ENCODE assay signal across 2 cellular contexts in the genomic region with DNA sequence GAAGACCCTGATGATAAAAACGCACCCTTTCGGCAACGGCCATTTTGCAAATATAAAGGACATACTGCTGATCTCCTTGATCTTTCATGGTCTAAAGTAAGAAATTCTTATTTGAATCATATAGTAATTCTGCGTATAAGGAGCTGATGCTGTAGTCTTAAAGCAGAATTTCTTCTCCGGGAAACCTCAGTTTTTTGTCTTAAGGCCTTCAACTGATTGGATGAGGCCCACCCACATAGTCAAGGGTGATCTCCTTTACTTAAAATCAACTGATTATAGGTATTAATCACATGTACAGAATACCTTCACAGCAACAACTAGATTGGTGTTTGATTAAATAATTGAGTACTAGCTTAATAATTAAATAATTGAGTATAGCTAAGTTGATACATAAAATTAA.
TF ChIP-seq lines count a peak whose summit lies in the region.

No MANE protein-coding gene starts in this region.

TF ChIP-seq in HEK293, 187 proteins besides CTCF, POLR2A, EP300 and RAD21 (continued from another document):
- TF ChIP-seq, protein P1, sequence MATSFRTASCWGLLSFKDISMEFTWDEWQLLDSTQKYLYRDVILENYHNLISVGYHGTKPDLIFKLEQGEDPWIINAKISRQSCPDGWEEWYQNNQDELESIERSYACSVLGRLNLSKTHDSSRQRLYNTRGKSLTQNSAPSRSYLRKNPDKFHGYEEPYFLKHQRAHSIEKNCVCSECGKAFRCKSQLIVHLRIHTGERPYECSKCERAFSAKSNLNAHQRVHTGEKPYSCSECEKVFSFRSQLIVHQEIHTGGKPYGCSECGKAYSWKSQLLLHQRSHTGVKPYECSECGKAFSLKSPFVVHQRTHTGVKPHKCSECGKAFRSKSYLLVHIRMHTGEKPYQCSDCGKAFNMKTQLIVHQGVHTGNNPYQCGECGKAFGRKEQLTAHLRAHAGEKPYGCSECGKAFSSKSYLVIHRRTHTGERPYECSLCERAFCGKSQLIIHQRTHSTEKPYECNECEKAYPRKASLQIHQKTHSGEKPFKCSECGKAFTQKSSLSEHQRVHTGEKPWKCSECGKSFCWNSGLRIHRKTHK (tag by site-specific recombination; IDR thresholded peaks at IDR 0.05), result no peak
- peak; percentile 99 for TF ChIP-seq ZNF10 (tag by site-specific recombination; IDR thresholded peaks at IDR 0.05)
- TF ChIP-seq ZNF677 (tag by site-specific recombination; IDR thresholded peaks at IDR 0.05), result no peak

TF ChIP-seq in K562, 482 proteins besides CTCF, POLR2A, EP300 and RAD21 (continued from another document):
- TF ChIP-seq, protein P2, sequence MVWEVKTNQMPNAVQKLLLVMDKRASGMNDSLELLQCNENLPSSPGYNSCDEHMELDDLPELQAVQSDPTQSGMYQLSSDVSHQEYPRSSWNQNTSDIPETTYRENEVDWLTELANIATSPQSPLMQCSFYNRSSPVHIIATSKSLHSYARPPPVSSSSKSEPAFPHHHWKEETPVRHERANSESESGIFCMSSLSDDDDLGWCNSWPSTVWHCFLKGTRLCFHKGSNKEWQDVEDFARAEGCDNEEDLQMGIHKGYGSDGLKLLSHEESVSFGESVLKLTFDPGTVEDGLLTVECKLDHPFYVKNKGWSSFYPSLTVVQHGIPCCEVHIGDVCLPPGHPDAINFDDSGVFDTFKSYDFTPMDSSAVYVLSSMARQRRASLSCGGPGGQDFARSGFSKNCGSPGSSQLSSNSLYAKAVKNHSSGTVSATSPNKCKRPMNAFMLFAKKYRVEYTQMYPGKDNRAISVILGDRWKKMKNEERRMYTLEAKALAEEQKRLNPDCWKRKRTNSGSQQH (CRISPR knock-in tag; IDR thresholded peaks at IDR 0.05), result no peak
- TF ChIP-seq ZNF778 (CRISPR knock-in tag; IDR thresholded peaks at IDR 0.05) (no peak), RBM25 (IDR thresholded peaks at IDR 0.05; ENCODE audit: low read depth, low read length, severe bottlenecking) (peak; percentile 63)
TF ChIP-seq in K562: peak in this region for 2.
